ENCODE assay signal across 8 cellular contexts in genomic region chr17:82098169-82098938, GRCh38. TPM values are rescaled to one million over a fixed set of nuclear protein-coding genes. Genes with fewer than 3 reads are reported as not detected.
DNase-seq lines count a peak whose midpoint lies in the region; ATAC-seq and TF ChIP-seq lines count a peak whose summit lies in the region.

FASN (minus strand) TSS chr17:82098236; CDS start chr17:82096445, 1,791 bp downstream.

- H3K27me3 Mint-ChIP-seq in activated naive CD4-positive, alpha-beta T cell treated with anti-CD3 and anti-CD28 coated beads, Interleukin-2, amount 50 U/mL, for 24 hours: no peaks in the 10 kb centered on the region
- H3K27me3 Mint-ChIP-seq in glutamatergic neuron (ENCODE audit: unreplicated experiment): peaks cover 7% of the 10 kb centered on the region

- TF ChIP-seq CTCF in GM10266 (IDR thresholded peaks at IDR 0.05; ENCODE audit: control insufficient read depth, insufficient read depth, low read depth, missing control alignments): peak; percentile 69
- TF ChIP-seq CTCF in SK-N-SH (IDR thresholded peaks at IDR 0.05): peak; percentile 48
- TF ChIP-seq CTCF in glutamatergic neuron (IDR thresholded peaks at IDR 0.05; ENCODE audit: partially characterized antibody, unreplicated experiment): peak; percentile 27
- TF ChIP-seq CTCF in ovary (IDR thresholded peaks at IDR 0.05): peak in 2 of 3 donors; percentile 59 to 67
- peak in 3 of 6 experiments; percentile 43 to 48 (median 46) for TF ChIP-seq CTCF in thyroid gland (IDR thresholded peaks at IDR 0.05)

- H3K4me3 Mint-ChIP-seq in activated naive CD4-positive, alpha-beta T cell treated with anti-CD3 and anti-CD28 coated beads, Interleukin-2, amount 50 U/mL, for 24 hours: peak within 1 kb of the TSS; percentile 84
- peak within 1 kb of the TSS; percentile 77 for H3K4me3 Mint-ChIP-seq in glutamatergic neuron (ENCODE audit: unreplicated experiment)

- DNase-seq in GM10266 (ENCODE audit: extremely low spot score) (peak; percentile 100), NCI-H1048 (lab: John Stamatoyannopoulos, UW) (peak; percentile 87), SK-N-SH (peak; percentile 100), glutamatergic neuron (peak; percentile 97), ovary (peak; percentile 94 to 97 (median 96)), thyroid gland (peak; percentile 95 to 96)

- H3K4me3 ChIP-seq in SK-N-SH (ENCODE audit: low read depth in 2 of 2, low read length in 1 of 2) (peak within 1 kb of the TSS; percentile 86 to 94), ovary (peak within 1 kb of the TSS; percentile 72), thyroid gland (replicated peaks in 1 of 3) (peak within 1 kb of the TSS; percentile 47 to 86 (median 77))

- H3K79me2 ChIP-seq in SK-N-SH (ENCODE audit: insufficient read depth): peaks cover 36% of the 10 kb centered on the region

- H3K9ac ChIP-seq in SK-N-SH: peak within 1 kb of the TSS; percentile 88

- peak within 1 kb of the TSS; percentile 49; the same call in 1 of the 2 replicates for H2AFZ ChIP-seq in SK-N-SH (ENCODE audit: low read depth)

- H3K9me3 Mint-ChIP-seq in activated naive CD4-positive, alpha-beta T cell treated with anti-CD3 and anti-CD28 coated beads, Interleukin-2, amount 50 U/mL, for 24 hours: no peaks in the 10 kb centered on the region
- peaks cover 10% of the 10 kb centered on the region for H3K9me3 Mint-ChIP-seq in glutamatergic neuron (ENCODE audit: unreplicated experiment)

- peak in 1 of 2 experiments; percentile 22; a peak in 1 of 4 replicates for TF ChIP-seq EP300 in SK-N-SH (IDR thresholded peaks at IDR 0.05; ENCODE audit: borderline replicate concordance in 1 of 2, low read depth in 1 of 2, low read length in 1 of 2)
- no peak for TF ChIP-seq EP300 in ovary (IDR thresholded peaks at IDR 0.05)

- peaks cover under 1% of the 10 kb centered on the region for H3K36me3 Mint-ChIP-seq in activated naive CD4-positive, alpha-beta T cell treated with anti-CD3 and anti-CD28 coated beads, Interleukin-2, amount 50 U/mL, for 24 hours
- H3K36me3 Mint-ChIP-seq in glutamatergic neuron (ENCODE audit: unreplicated experiment): no peaks in the 10 kb centered on the region

- H3K9me3 ChIP-seq in SK-N-SH (no peaks in the 10 kb centered on the region), ovary (no peaks in the 10 kb centered on the region), thyroid gland (no peaks in the 10 kb centered on the region)

- intact Hi-C loops in ovary (cut with DNase I): no loop called here
- intact Hi-C loops in thyroid gland (cut with DNase I): no loop called here

- H3K36me3 ChIP-seq in SK-N-SH (replicated peaks in 1 of 2; ENCODE audit: control insufficient read depth in 1 of 2, insufficient read depth in 2 of 2, low read length in 1 of 2) (peaks cover 20 to 26% of the 10 kb centered on the region in 2 experiments), ovary (no peaks in the 10 kb centered on the region), thyroid gland (peaks cover 21 to 22% of the 10 kb centered on the region in 2 donors)

- H3K27ac ChIP-seq in SK-N-SH (ENCODE audit: low read depth in 2 of 2, low read length in 1 of 2) (peak within 1 kb of the TSS; percentile 79 to 99), ovary (peak within 1 kb of the TSS; percentile 96 to 98), thyroid gland (peak within 1 kb of the TSS; percentile 89 to 97 (median 94))

- peak; percentile 66 for ATAC-seq in HG02588 (IDR thresholded peaks at IDR 0.05; ENCODE audit: unreplicated experiment)

- H3K27me3 ChIP-seq in SK-N-SH (ENCODE audit: insufficient read depth) (no peaks in the 10 kb centered on the region), ovary (no peaks in the 10 kb centered on the region), thyroid gland (no peaks in the 10 kb centered on the region)

- H3K27ac Mint-ChIP-seq in activated naive CD4-positive, alpha-beta T cell treated with anti-CD3 and anti-CD28 coated beads, Interleukin-2, amount 50 U/mL, for 24 hours: peak within 1 kb of the TSS; percentile 30
- peak within 1 kb of the TSS; percentile 64 for H3K27ac Mint-ChIP-seq in glutamatergic neuron (ENCODE audit: unreplicated experiment)

- H3K4me2 ChIP-seq in SK-N-SH: peak within 1 kb of the TSS; percentile 100

- H3K4me1 Mint-ChIP-seq in activated naive CD4-positive, alpha-beta T cell treated with anti-CD3 and anti-CD28 coated beads, Interleukin-2, amount 50 U/mL, for 24 hours: peaks cover 7% of the 10 kb centered on the region
- peaks cover 3% of the 10 kb centered on the region for H3K4me1 Mint-ChIP-seq in glutamatergic neuron (ENCODE audit: low read depth, unreplicated experiment)

- peak; percentile 28; the same call in 1 of the 2 replicates for TF ChIP-seq RAD21 in SK-N-SH (IDR thresholded peaks at IDR 0.05; ENCODE audit: low read length)

- POLR2A ChIA-PET in SK-N-SH (lab: Yijun Ruan, JAX): interaction anchor here (0.5 to 2.0 kb wide), 20 partner anchors 8 to 229 kb away, joined by 3 to 19 read pairs (median 3); partner anchors contain the start of genes CENPX, DCXR, LRRC45 and RAC3

- peaks cover 23% of the 10 kb centered on the region for H4K20me1 ChIP-seq in SK-N-SH (ENCODE audit: insufficient read depth)

- peaks cover 12% of the 10 kb centered on the region for H3F3A ChIP-seq in SK-N-SH (replicated peaks; ENCODE audit: insufficient read depth)

- CTCF ChIA-PET in SK-N-SH (lab: Yijun Ruan, JAX): interaction anchor here (0.6 to 2.6 kb wide), 20 partner anchors 8 to 229 kb away, joined by 3 to 14 read pairs (median 4); partner anchors contain the start of genes CENPX, DCXR, GPS1 and LRRC45

- 6% methylated on average over 7 of the region's 124 CpGs for WGBS in SK-N-SH (ENCODE audit: low lambda C conversion rate)
- WGBS in ovary, 3 donors: 0 to 1% (median 1%) methylated on average over 13 to 122 of the region's 124 CpGs
- WGBS in thyroid gland, 2 donors: no CpG with 5 or more reads among the region's 124 CpGs

- TF ChIP-seq POLR2A in ovary (IDR thresholded peaks at IDR 0.05) (peak; percentile 85), thyroid gland (IDR thresholded peaks at IDR 0.05) (peak; percentile 94 to 98)

- no peaks in the 10 kb centered on the region for H3K9me2 ChIP-seq in SK-N-SH

- H3K4me1 ChIP-seq in SK-N-SH (ENCODE audit: control insufficient read depth in 1 of 2, insufficient read depth in 2 of 2, low read depth in 1 of 2, low read length in 1 of 2): peaks cover 21 to 55% of the 10 kb centered on the region in 2 experiments
- peaks cover 8% of the 10 kb centered on the region for H3K4me1 ChIP-seq in ovary (ENCODE audit: insufficient read depth)
- H3K4me1 ChIP-seq in thyroid gland: peaks cover 21 to 42% of the 10 kb centered on the region in 2 donors

TF ChIP-seq in SK-N-SH, 30 proteins besides CTCF, POLR2A, EP300 and RAD21 (continues in another document):
- TF ChIP-seq SIN3A (IDR thresholded peaks at IDR 0.05; ENCODE audit: borderline replicate concordance, low read depth, low read length) (peak; percentile 100), JUND (IDR thresholded peaks at IDR 0.05) (no peak), FOSL2 (IDR thresholded peaks at IDR 0.05; ENCODE audit: borderline replicate concordance, low read depth) (no peak), MAX (IDR thresholded peaks at IDR 0.05; ENCODE audit: low read depth) (peak; percentile 87), NRF1 (IDR thresholded peaks at IDR 0.05; ENCODE audit: low read depth, low read length) (peak; percentile 72), TCF12 (IDR thresholded peaks at IDR 0.05) (no peak; the same call in 1 of the 2 replicates), POLR2AphosphoS5 (IDR thresholded peaks at IDR 0.05; ENCODE audit: low read depth, low read length) (peak; percentile 93; the same call in 1 of the 2 replicates), GABPA (IDR thresholded peaks at IDR 0.05; ENCODE audit: low read depth) (peak; percentile 56), MEF2A (IDR thresholded peaks at IDR 0.05; ENCODE audit: borderline replicate concordance, low read depth) (no peak), PBX3 (IDR thresholded peaks at IDR 0.05) (peak; percentile 91)
- TF ChIP-seq, protein P1, sequence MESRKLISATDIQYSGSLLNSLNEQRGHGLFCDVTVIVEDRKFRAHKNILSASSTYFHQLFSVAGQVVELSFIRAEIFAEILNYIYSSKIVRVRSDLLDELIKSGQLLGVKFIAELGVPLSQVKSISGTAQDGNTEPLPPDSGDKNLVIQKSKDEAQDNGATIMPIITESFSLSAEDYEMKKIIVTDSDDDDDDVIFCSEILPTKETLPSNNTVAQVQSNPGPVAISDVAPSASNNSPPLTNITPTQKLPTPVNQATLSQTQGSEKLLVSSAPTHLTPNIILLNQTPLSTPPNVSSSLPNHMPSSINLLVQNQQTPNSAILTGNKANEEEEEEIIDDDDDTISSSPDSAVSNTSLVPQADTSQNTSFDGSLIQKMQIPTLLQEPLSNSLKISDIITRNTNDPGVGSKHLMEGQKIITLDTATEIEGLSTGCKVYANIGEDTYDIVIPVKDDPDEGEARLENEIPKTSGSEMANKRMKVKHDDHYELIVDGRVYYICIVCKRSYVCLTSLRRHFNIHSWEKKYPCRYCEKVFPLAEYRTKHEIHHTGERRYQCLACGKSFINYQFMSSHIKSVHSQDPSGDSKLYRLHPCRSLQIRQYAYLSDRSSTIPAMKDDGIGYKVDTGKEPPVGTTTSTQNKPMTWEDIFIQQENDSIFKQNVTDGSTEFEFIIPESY (IDR thresholded peaks at IDR 0.05; ENCODE audit: borderline replicate concordance, low read depth): no peak

RNA-seq across cellular contexts. Expression of gene FASN, which starts in this region (rescaled TPM):
- polyA plus RNA-seq in SK-N-SH (2012; rRNA removed) (28.1 and 55.1 TPM in 2 replicates), ovary (10 to 100 TPM in 1 of 2 donors, 1 to 10 TPM in 1; 1.3 to 16.0 TPM)
- polyA plus RNA-seq in SK-N-SH (2012; cell fraction: cytosol; rRNA removed): 15.2 and 34.0 TPM in 2 replicates
- 174 and 219 TPM in 2 replicates for polyA plus RNA-seq in SK-N-SH (2012; cell fraction: nucleus; rRNA removed)
- total RNA-seq in glutamatergic neuron (ENCODE audit: unreplicated experiment) (439 TPM), ovary (100 to 1,000 TPM in 1 of 7 donors, 10 to 100 TPM in 5, 1 to 10 TPM in 1; 9.8 to 168 (median 53.8) TPM), thyroid gland (10 to 100 TPM; 23.5 to 92.5 (median 77.3) TPM)

Comparison
In these comparisons a context has a peak if more than half of its experiments do, and no peak if none do; other contexts are left out.
1. Peak in every context shown above with its lines: DNase-seq, ATAC-seq, H3K4me3 ChIP-seq and H3K27ac ChIP-seq.